Comparison of ENCODE assay signal across 19 cellular contexts in the genomic region with DNA sequence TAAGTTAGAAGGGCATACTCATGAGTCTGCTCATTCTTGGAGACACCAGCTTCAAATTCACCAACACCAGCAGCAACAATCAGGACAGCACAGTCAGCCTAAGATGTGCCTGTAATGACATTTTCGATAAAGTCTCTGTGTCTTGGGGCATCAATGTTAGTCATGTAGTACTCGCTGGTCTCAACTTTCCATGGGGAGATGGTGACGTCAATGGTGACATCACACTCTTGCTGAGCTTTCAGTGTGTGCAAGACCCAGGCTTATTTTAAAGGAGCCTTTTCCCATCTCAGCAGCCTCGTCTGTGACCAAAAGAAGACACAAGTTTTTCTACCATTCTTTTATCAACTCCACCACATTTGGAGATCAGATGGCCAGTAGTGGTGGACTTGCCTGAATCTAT.
"Had no signal": no experiment of that assay in that cellular context is flagged by ENCODE, and none has a peak within 500 bp of the region (broad histone marks: within the 10 kb centered on the region; RNA-seq: fewer than 3 reads in every experiment).

No MANE protein-coding gene starts in this region.

- H3K4me1 ChIP-seq: right atrium auricular region, thyroid gland had no signal

- DNase-seq: effector memory CD4-positive, alpha-beta T cell; foreskin fibroblast; glutamatergic neuron; islet precursor cell; natural killer cell; posterior cingulate gyrus; stimulated activated CD4-positive, alpha-beta T cell treated with anti-CD3 and anti-CD28 coated beads, Interleukin-12 subunit alpha, Interleukin-12 subunit beta, amount 100 ng/mL, for 4 hours; stimulated activated CD4-positive, alpha-beta T cell treated with anti-CD3 and anti-CD28 coated beads, Interleukin-4, amount 100 ng/mL, for 1 hour; stimulated activated CD8-positive, alpha-beta memory T cell treated with anti-CD3 and anti-CD28 coated beads, Interleukin-4, amount 100 ng/mL, for 48 hours; stimulated activated naive CD8-positive, alpha-beta T cell treated with anti-CD3 and anti-CD28 coated beads, Interleukin-15, Interleukin-2, amounts not matched to agents 100 U/mL and 50 U/mL, for 24 hours; thyroid gland had no signal

- ATAC-seq: esophagus mucosa; gastroesophageal sphincter; natural killer cell; stimulated activated effector memory CD8-positive, alpha-beta T cell treated with anti-CD3 and anti-CD28 coated beads, Interleukin-12 subunit alpha, Interleukin-12 subunit beta, amount 100 ng/mL, for 72 hours; stimulated activated naive CD8-positive, alpha-beta T cell treated with anti-CD3 and anti-CD28 coated beads, Interleukin-15, Interleukin-2, amounts not matched to agents 100 U/mL and 50 U/mL, for 24 hours had no signal

- H3K9me3 Mint-ChIP-seq: natural killer cell had no signal

- H3K9me3 ChIP-seq: gastroesophageal sphincter, right atrium auricular region, suprapubic skin, thyroid gland had no signal

- H3K4me3 ChIP-seq: gastroesophageal sphincter, right atrium auricular region, suprapubic skin, thyroid gland had no signal

- H3K4me3 Mint-ChIP-seq: mesothelial cell of epicardium; natural killer cell; neural crest cell; stimulated activated effector memory CD8-positive, alpha-beta T cell treated with anti-CD3 and anti-CD28 coated beads, Interleukin-12 subunit alpha, Interleukin-12 subunit beta, amount 100 ng/mL, for 72 hours; type B pancreatic cell had no signal

- H3K36me3 Mint-ChIP-seq: mesothelial cell of epicardium, natural killer cell, type B pancreatic cell had no signal

- H3K27ac Mint-ChIP-seq: mesothelial cell of epicardium, type B pancreatic cell had no signal

- H3K27ac ChIP-seq: gastroesophageal sphincter, right atrium auricular region, suprapubic skin, thyroid gland had no signal

- H3K36me3 ChIP-seq: gastroesophageal sphincter, right atrium auricular region, suprapubic skin, thyroid gland had no signal

- H3K27me3 ChIP-seq: right atrium auricular region, thyroid gland had no signal
